Comparison of ENCODE assay signal across 27 cellular contexts in genomic region chr13:30800107-30800506, GRCh38.
"Had no signal": no experiment of that assay in that cellular context is flagged by ENCODE, and none has a peak within 500 bp of the region (broad histone marks: within the 10 kb centered on the region; RNA-seq: fewer than 3 reads in every experiment).

No MANE protein-coding gene starts in this region.

- FAIRE-seq: colon, frontal cortex had no signal

- H3K9me3 Mint-ChIP-seq: activated CD4-positive, alpha-beta T cell treated with anti-CD3 and anti-CD28 coated beads, Interleukin-2, amount 10 ng/mL, durations not matched to agents 7 days and 5 days; activated CD8-positive, alpha-beta T cell treated with anti-CD3 and anti-CD28 coated beads for 36 hours; activated T-helper 1 cell treated with anti-CD3 and anti-CD28 coated beads, Interleukin-12 subunit alpha, Interleukin-12 subunit beta, Interleukin-2, Interleukin-4 antibody, amounts not matched to agents 30 ng/mL and 10 ng/mL and 1 ng/mL, durations not matched to agents 14 hours and 24 hours and 36 hours; type B pancreatic cell had no signal

- H3K36me3 ChIP-seq: adrenal gland, ascending aorta, esophagus muscularis mucosa, right atrium auricular region, thoracic aorta, WERI-Rb-1 had no signal

- ATAC-seq: activated CD8-positive, alpha-beta memory T cell treated with anti-CD3 and anti-CD28 coated beads, Interleukin-2, amount 10 ng/mL, durations not matched to agents 7 days and 5 days; activated CD8-positive, alpha-beta T cell treated with anti-CD3 and anti-CD28 coated beads for 36 hours; left ventricle myocardium superior; mucosa of descending colon had no signal

- H3K27me3 Mint-ChIP-seq: activated CD4-positive, alpha-beta T cell treated with anti-CD3 and anti-CD28 coated beads, Interleukin-2, amount 10 ng/mL, durations not matched to agents 7 days and 5 days; activated CD8-positive, alpha-beta memory T cell treated with anti-CD3 and anti-CD28 coated beads, Interleukin-2, amount 10 ng/mL, durations not matched to agents 7 days and 5 days; activated CD8-positive, alpha-beta T cell treated with anti-CD3 and anti-CD28 coated beads for 36 hours; activated naive CD8-positive, alpha-beta T cell had no signal

- H3K9me3 ChIP-seq: adrenal gland, ascending aorta, esophagus muscularis mucosa, mucosa of descending colon, right atrium auricular region, spleen, thoracic aorta had no signal

- H3K36me3 Mint-ChIP-seq: activated naive CD8-positive, alpha-beta T cell; type B pancreatic cell had no signal

- H3K27ac Mint-ChIP-seq: activated CD4-positive, alpha-beta T cell treated with anti-CD3 and anti-CD28 coated beads, Interleukin-2, amount 10 ng/mL, durations not matched to agents 7 days and 5 days; activated CD8-positive, alpha-beta memory T cell treated with anti-CD3 and anti-CD28 coated beads, Interleukin-2, amount 10 ng/mL, durations not matched to agents 7 days and 5 days; activated CD8-positive, alpha-beta T cell treated with anti-CD3 and anti-CD28 coated beads for 36 hours; activated naive CD8-positive, alpha-beta T cell; activated T-helper 1 cell treated with anti-CD3 and anti-CD28 coated beads, Interleukin-12 subunit alpha, Interleukin-12 subunit beta, Interleukin-2, Interleukin-4 antibody, amounts not matched to agents 30 ng/mL and 10 ng/mL and 1 ng/mL, durations not matched to agents 14 hours and 24 hours and 36 hours; progenitor cell of endocrine pancreas; type B pancreatic cell had no signal

- DNase-seq: activated CD4-positive, alpha-beta T cell treated with anti-CD3 and anti-CD28 coated beads, Interleukin-2, amount 10 ng/mL, durations not matched to agents 7 days and 5 days; activated CD4-positive, CD25-positive, alpha-beta regulatory T cell treated with anti-CD3 and anti-CD28 coated beads, Interleukin-2, amount 50 U/mL, for 72 hours; activated CD8-positive, alpha-beta memory T cell treated with anti-CD3 and anti-CD28 coated beads, Interleukin-2, amount 10 ng/mL, durations not matched to agents 7 days and 5 days; activated CD8-positive, alpha-beta T cell treated with anti-CD3 and anti-CD28 coated beads for 36 hours; activated naive CD4-positive, alpha-beta T cell; activated T-cell treated with anti-CD3 and anti-CD28 coated beads for 4 hours; adrenal gland; central memory CD4-positive, alpha-beta T cell; effector memory CD4-positive, alpha-beta T cell; glutamatergic neuron; hippocampal formation; left ventricle myocardium superior; mucosa of descending colon; spleen; stimulated activated CD4-positive, alpha-beta T cell treated with anti-CD3 and anti-CD28 coated beads, Interleukin-4, amount 100 ng/mL, for 1 hour; stimulated activated naive CD4-positive, alpha-beta T cell; WERI-Rb-1 had no signal

- H3K4me3 Mint-ChIP-seq: activated CD4-positive, alpha-beta T cell treated with anti-CD3 and anti-CD28 coated beads, Interleukin-2, amount 10 ng/mL, durations not matched to agents 7 days and 5 days; activated CD8-positive, alpha-beta memory T cell treated with anti-CD3 and anti-CD28 coated beads, Interleukin-2, amount 10 ng/mL, durations not matched to agents 7 days and 5 days; activated CD8-positive, alpha-beta T cell treated with anti-CD3 and anti-CD28 coated beads for 36 hours; activated naive CD8-positive, alpha-beta T cell; activated T-helper 1 cell treated with anti-CD3 and anti-CD28 coated beads, Interleukin-12 subunit alpha, Interleukin-12 subunit beta, Interleukin-2, Interleukin-4 antibody, amounts not matched to agents 30 ng/mL and 10 ng/mL and 1 ng/mL, durations not matched to agents 14 hours and 24 hours and 36 hours; type B pancreatic cell had no signal

- H3K27me3 ChIP-seq: adrenal gland, ascending aorta, right atrium auricular region, spleen had no signal

- H3K27ac ChIP-seq: adrenal gland, ascending aorta, esophagus muscularis mucosa, right atrium auricular region, spleen, thoracic aorta, WERI-Rb-1 had no signal

- H3K4me3 ChIP-seq: adrenal gland, ascending aorta, esophagus muscularis mucosa, mucosa of descending colon, right atrium auricular region, spleen, thoracic aorta had no signal
